In the genomic region with DNA sequence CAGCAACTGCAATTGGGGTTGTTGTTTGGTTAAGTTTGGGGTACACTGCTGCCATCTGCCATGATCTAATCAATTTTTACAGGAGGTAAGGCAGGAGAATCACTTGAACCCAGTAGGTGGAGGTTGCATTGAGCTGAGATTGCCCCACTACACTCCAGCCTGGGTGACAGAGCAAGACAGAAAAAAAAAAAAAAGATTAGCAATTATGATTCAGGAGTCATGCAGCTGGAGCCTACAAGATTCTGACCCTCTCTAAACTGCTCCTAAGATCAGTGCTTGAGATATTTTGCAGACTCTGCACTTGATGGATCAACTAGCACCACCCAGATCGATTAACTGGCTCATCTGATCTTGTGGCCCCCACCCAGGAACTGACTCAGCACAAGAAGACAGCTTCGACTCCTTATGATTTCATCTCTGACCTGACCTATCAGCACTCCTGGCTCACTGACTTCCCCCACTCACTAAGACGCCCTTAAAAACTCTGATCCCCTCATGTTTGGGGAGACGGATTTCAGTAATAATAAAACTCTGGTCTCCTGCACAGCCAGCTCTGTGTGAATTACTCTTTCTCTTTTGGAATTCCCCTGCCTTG, we compare ENCODE assay signal across 9 cellular contexts. TPM values are rescaled to one million over a fixed set of nuclear protein-coding genes. Genes with fewer than 3 reads are reported as not detected.
"Had no signal": no experiment of that assay in that cellular context is flagged by ENCODE, and none has a peak within 500 bp of the region (broad histone marks: within the 10 kb centered on the region; RNA-seq: fewer than 3 reads in every experiment).

No MANE protein-coding gene starts in this region.

RNA-seq across cellular contexts. Expression of a gene that starts 13.1 kb away (rescaled TPM):
- total RNA-seq: esophagus muscularis mucosa; mucosa of descending colon; naive thymus-derived CD8-positive, alpha-beta T cell; neural crest cell; osteocyte; sciatic nerve; skeletal muscle tissue; temporal lobe; uterus had no signal
- polyA plus RNA-seq: naive thymus-derived CD8-positive, alpha-beta T cell had no signal
